In the genomic region with DNA sequence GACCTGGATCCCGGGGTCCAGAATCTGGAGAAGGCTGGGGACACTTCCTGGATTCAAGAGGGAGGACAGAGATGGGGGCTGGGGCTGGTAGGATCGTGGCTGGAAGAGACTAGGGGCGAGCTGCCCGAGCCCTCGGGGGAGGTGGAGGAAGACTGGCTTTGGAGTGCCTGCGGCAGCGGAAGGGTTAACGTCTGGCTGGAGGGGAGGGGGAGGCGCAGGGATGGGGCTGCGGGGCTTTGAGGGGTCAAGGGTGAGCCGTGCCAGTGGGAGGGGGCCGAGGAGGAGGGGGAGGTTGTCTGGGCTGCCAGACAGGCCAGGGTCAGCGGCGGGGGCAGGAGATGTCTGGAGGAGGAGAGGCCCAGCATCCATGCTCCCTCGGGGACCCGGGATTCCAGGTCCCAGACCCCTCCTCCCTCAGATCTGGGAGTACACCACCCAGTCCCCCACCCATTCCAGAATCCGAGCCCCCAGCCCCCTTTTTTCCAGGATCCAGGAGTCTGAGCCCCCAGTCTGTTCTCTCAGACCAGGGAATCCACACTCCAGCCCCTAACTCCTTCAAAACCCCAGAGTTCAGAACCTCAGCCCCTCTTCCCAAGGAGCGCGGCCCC, we compare ENCODE assay signal across 8 cellular contexts. TPM values are rescaled to one million over a fixed set of nuclear protein-coding genes. Genes with fewer than 3 reads are reported as not detected.
DNase-seq lines count a peak whose midpoint lies in the region; ATAC-seq, FAIRE-seq and TF ChIP-seq lines count a peak whose summit lies in the region.

No MANE protein-coding gene starts in this region.

- no peak overlapping the region for H4K91ac ChIP-seq in H1 (replicated peaks; ENCODE audit: insufficient read length, low read length)

- DNase-seq in NCI-H1092 treated with DMSO at 0.1 percent for 48 hours (lab: John Stamatoyannopoulos, UW) (peak; percentile 28), NCI-H1092 (lab: John Stamatoyannopoulos, UW) (no peak), SHP77 treated with DMSO at 0.1 percent for 48 hours (lab: John Stamatoyannopoulos, UW) (peak; percentile 15), H1 (ENCODE audit: low read depth in 1 of 2, low spot score in 2 of 2) (peak in 1 of 2 experiments; percentile 83), vagina (ENCODE audit: extremely low spot score in 2 of 2) (no peak)

- H2BK15ac ChIP-seq in H1 (ENCODE audit: low read length) = no peak overlapping the region

- 2% methylated on average over 6 of the region's 19 CpGs; no CpG with 5 or more reads in 1 of the 2 experiments for WGBS in H1 (ENCODE audit: extremely low coverage in 1 of 2, insufficient coverage in 1 of 2, insufficient read length in 1 of 2, insufficient replicate concordance in 2 of 2, low coverage in 1 of 2, low lambda C conversion rate in 2 of 2, missing lambda C conversion rate in 1 of 2), 2 experiments

- H3K27me3 ChIP-seq in H1 (replicated peaks in 1 of 4; ENCODE audit: control insufficient read depth in 3 of 4, extremely low read depth in 1 of 4, insufficient read depth in 3 of 4, low read length in 3 of 4) (no peaks in the 10 kb centered on the region), mucosa of rectum (ENCODE audit: control insufficient read depth in 2 of 2, insufficient read depth in 2 of 2, low read length in 2 of 2) (peaks cover 7 to 10% of the 10 kb centered on the region in 2 donors), vagina (no peaks in the 10 kb centered on the region)

- TF ChIP-seq EP300 in H1 (IDR thresholded peaks at IDR 0.05; ENCODE audit: borderline replicate concordance in 1 of 2, low read depth in 2 of 2, low read length in 2 of 2) = no peak

- no peak overlapping the region for H2AK5ac ChIP-seq in H1 (ENCODE audit: low read depth, low read length)

- H3K56ac ChIP-seq in H1 (replicated peaks; ENCODE audit: insufficient read length, low read depth, low read length) = no peak overlapping the region

- peak overlapping the region; percentile 73 to 97 for H3K4me2 ChIP-seq in H1 (ENCODE audit: insufficient read depth in 1 of 2, low read depth in 2 of 2, low read length in 2 of 2)

- H3K4me1 ChIP-seq in H1 (replicated peaks in 1 of 4; ENCODE audit: control insufficient read depth in 3 of 4, insufficient read depth in 4 of 4, low read length in 3 of 4) (peaks cover 0 to 18% (median 11%) of the 10 kb centered on the region in 4 experiments; a peak in 5 of 7 replicates), mucosa of rectum (ENCODE audit: control insufficient read depth in 2 of 2, insufficient read depth in 2 of 2, low read length in 2 of 2) (peaks cover 6 to 11% of the 10 kb centered on the region in 2 donors), vagina (peaks cover 48% of the 10 kb centered on the region)

- CTCF ChIA-PET in H1 (lab: Charles Lee; ENCODE audit: partially characterized antibody) = no interaction called here

- TF ChIP-seq RAD21 in H1 (IDR thresholded peaks at IDR 0.05 in 1 of 2, conservative IDR thresholded peaks at IDR 0.05 in 1 of 2; ENCODE audit: low read depth in 2 of 2, low read length in 2 of 2) = no peak

- H3K14ac ChIP-seq in H1 (ENCODE audit: insufficient read length) = no peak overlapping the region

- no peaks in the 10 kb centered on the region for H3K36me3 ChIP-seq in H1 (ENCODE audit: control insufficient read depth in 2 of 4, insufficient read depth in 4 of 4, low read length in 3 of 4)
- peaks cover 2% of the 10 kb centered on the region in 2 donors for H3K36me3 ChIP-seq in mucosa of rectum (ENCODE audit: control insufficient read depth in 2 of 2, insufficient read depth in 2 of 2, low read length in 2 of 2)
- H3K36me3 ChIP-seq in vagina = peaks cover 0 to 8% of the 10 kb centered on the region in 2 donors

- H2BK120ac ChIP-seq in H1 (replicated peaks; ENCODE audit: low read depth, low read length) = no peak overlapping the region

- no peak overlapping the region for H2AFZ ChIP-seq in H1 (ENCODE audit: low read length)

- H3K79me2 ChIP-seq in H1 (ENCODE audit: control insufficient read depth in 1 of 2, insufficient read depth in 2 of 2, low read length in 2 of 2) = peaks cover 0 to 12% of the 10 kb centered on the region in 2 experiments; a peak in 2 of 4 replicates

- no peak overlapping the region for H4K5ac ChIP-seq in H1 (ENCODE audit: insufficient read length, low read depth, low read length)

- no peak overlapping the region for H3K27ac ChIP-seq in H1 (ENCODE audit: low read depth, low read length)
- H3K27ac ChIP-seq in mucosa of rectum (ENCODE audit: low read depth in 2 of 2, low read length in 2 of 2) = peak overlapping the region; percentile 72 to 80
- peak overlapping the region; percentile 97 for H3K27ac ChIP-seq in vagina

- H2BK12ac ChIP-seq in H1 (ENCODE audit: low read depth, low read length) = no peak overlapping the region

- no peak overlapping the region for H2BK20ac ChIP-seq in H1 (ENCODE audit: low read length)

- intact Hi-C loops in vagina (cut with DNase I) = loop anchor here (2.0 to 10.0 kb wide), 3 partner anchors 13 to 325 kb away; partner anchors contain the start of genes CLDND2 and ETFB

- no peak overlapping the region for H3K4ac ChIP-seq in H1 (replicated peaks; ENCODE audit: insufficient read length, low read depth, low read length)

- H3K9me3 ChIP-seq in H1 (ENCODE audit: insufficient read depth in 2 of 2, low read depth in 1 of 2, low read length in 1 of 2) (peaks cover under 1 to 5% of the 10 kb centered on the region in 2 experiments; a peak in 3 of 4 replicates), mucosa of rectum (ENCODE audit: control insufficient read depth in 2 of 2, low read length in 2 of 2) (no peaks in the 10 kb centered on the region), vagina (no peaks in the 10 kb centered on the region)

- peak overlapping the region; percentile 91; the same call in 1 of the 2 replicates for H2BK5ac ChIP-seq in H1 (ENCODE audit: low read depth, low read length)

- TF ChIP-seq CTCF in H1 (IDR thresholded peaks at IDR 0.05; ENCODE audit: control extremely low read depth in 1 of 3, insufficient read depth in 1 of 3, low read depth in 1 of 3, low read length in 3 of 3) (no peak), vagina (IDR thresholded peaks at IDR 0.05) (no peak)

- POLR2A ChIA-PET in H1 (lab: Charles Lee; ENCODE audit: partially characterized antibody) = interaction anchor here (1.6 to 4.2 kb wide), 3 partner anchors 8 to 18 kb away, joined by 3 to 28 read pairs (median 8); no protein-coding TSS in a partner anchor

- no peak overlapping the region for H4K8ac ChIP-seq in H1 (ENCODE audit: extremely low read depth, insufficient read depth, low read length)

- H3K4me3 ChIP-seq in H1 (ENCODE audit: extremely low read depth in 1 of 4, insufficient read depth in 2 of 4, low read depth in 3 of 4, low read length in 4 of 4) (peak overlapping the region; percentile 64 to 75 (median 66)), mucosa of rectum (ENCODE audit: low read length in 2 of 2) (peak overlapping the region; percentile 50 to 80), vagina (peak overlapping the region; percentile 64 to 96)

- no peak for ATAC-seq in GM19397 (IDR thresholded peaks at IDR 0.05; ENCODE audit: unreplicated experiment)
- ATAC-seq in GM21737 (IDR thresholded peaks at IDR 0.05; ENCODE audit: unreplicated experiment) = no peak

- H3K18ac ChIP-seq in H1 (ENCODE audit: extremely low read depth, low read length) = peak overlapping the region; percentile 87

- H3K79me1 ChIP-seq in H1 (ENCODE audit: low read depth, low read length) = peaks cover 11% of the 10 kb centered on the region

- FAIRE-seq in H1 (lab: Jason Lieb, UNC) = no peak

- TF ChIP-seq POLR2A in H1 (IDR thresholded peaks at IDR 0.05; ENCODE audit: control extremely low read depth in 1 of 2, low read depth in 2 of 2, low read length in 2 of 2) (no peak), vagina (IDR thresholded peaks at IDR 0.05) (no peak)

- H3K9ac ChIP-seq in H1 (replicated peaks in 1 of 4; ENCODE audit: extremely low read depth in 1 of 4, low read depth in 3 of 4, low read length in 3 of 4) = peak overlapping the region in 2 of 4 experiments; percentile 13 to 42; a peak in 1 of 7 replicates
- H3K9ac ChIP-seq in mucosa of rectum (ENCODE audit: low read depth in 1 of 2, low read length in 2 of 2) = peak overlapping the region; percentile 27 to 32

- peaks cover 0 to 1% of the 10 kb centered on the region in 2 experiments for H4K20me1 ChIP-seq in H1 (replicated peaks in 1 of 2; ENCODE audit: control insufficient read depth in 1 of 2, insufficient read depth in 2 of 2, low read length in 2 of 2)

- H3K23me2 ChIP-seq in H1 (ENCODE audit: low read depth, low read length) = peaks cover 23% of the 10 kb centered on the region

- H3K23ac ChIP-seq in H1 (ENCODE audit: insufficient read length) = no peak overlapping the region

RNA-seq across cellular contexts. Expression of gene SPACA6, which starts 3.3 kb away (rescaled TPM):
- 4.1 and 7.5 TPM in 2 replicates for total RNA-seq in H1 (2021; fragmentation: NEBNext Ultra II Directional; extraction: Animal tissue kit (Norgen Biotek cat#: 25700))
- polyA plus RNA-seq in H1 (2011; rRNA removed) = 7.1 and 9.7 TPM in 2 replicates
- polyA plus RNA-seq in H1 (2011; cell fraction: cytosol; rRNA removed) = 8.5 TPM
- polyA plus RNA-seq in H1 (2011; cell fraction: nucleus; rRNA removed) = 23.1 TPM
- 6.3 to 8.0 TPM (median 7.3 TPM) in 4 replicates for polyA plus RNA-seq in H1 (2012, experiment 1 of 2)
- polyA plus RNA-seq in H1 (2012, experiment 2 of 2) = 6.1 TPM
- 4.7 TPM for polyA plus RNA-seq in H1 (2013, experiment 1 of 2)
- polyA plus RNA-seq in H1 (2013, experiment 2 of 2) = 4.4 TPM
- polyA minus RNA-seq in H1 (2011; rRNA and poly(A)+ RNA removed) = 1.3 and 2.3 TPM in 2 replicates
- polyA minus RNA-seq in H1 (2011; cell fraction: cytosol; rRNA and poly(A)+ RNA removed) = 1.4 TPM
- 7.4 TPM for polyA minus RNA-seq in H1 (2011; cell fraction: nucleus; rRNA and poly(A)+ RNA removed)
- 53.0 TPM for total RNA-seq in vagina

RNA-seq across cellular contexts. Expression of gene HAS1, which starts 33.9 kb away (rescaled TPM):
- 0.19 TPM in 1 of 2 replicates, not detected in the other for total RNA-seq in H1 (2021; fragmentation: NEBNext Ultra II Directional; extraction: Animal tissue kit (Norgen Biotek cat#: 25700))
- polyA plus RNA-seq in H1 (2011; rRNA removed) = 1.5 and 1.9 TPM in 2 replicates
- polyA plus RNA-seq in H1 (2011; cell fraction: cytosol; rRNA removed) = 1.2 TPM
- polyA plus RNA-seq in H1 (2011; cell fraction: nucleus; rRNA removed) = 1.6 TPM
- polyA plus RNA-seq in H1 (2012, experiment 1 of 2) = 0.76 to 1.2 TPM (median 1.00 TPM) in 4 replicates
- 1.2 TPM for polyA plus RNA-seq in H1 (2012, experiment 2 of 2)
- 0.51 TPM for polyA plus RNA-seq in H1 (2013, experiment 1 of 2)
- polyA plus RNA-seq in H1 (2013, experiment 2 of 2) = 0.28 TPM
- 0.19 and 0.32 TPM in 2 replicates for polyA minus RNA-seq in H1 (2011; rRNA and poly(A)+ RNA removed)
- not detected for polyA minus RNA-seq in H1 (2011; cell fraction: cytosol; rRNA and poly(A)+ RNA removed)
- polyA minus RNA-seq in H1 (2011; cell fraction: nucleus; rRNA and poly(A)+ RNA removed) = 1.5 TPM
- 2.9 TPM for total RNA-seq in vagina

RNA-seq across cellular contexts. Expression of gene SIGLEC14, which starts 43.2 kb away (rescaled TPM):
- not detected in 2 replicates for total RNA-seq in H1 (2021; fragmentation: NEBNext Ultra II Directional; extraction: Animal tissue kit (Norgen Biotek cat#: 25700))
- not detected in 2 replicates for polyA plus RNA-seq in H1 (2011; rRNA removed)
- polyA plus RNA-seq in H1 (2011; cell fraction: cytosol; rRNA removed) = not detected
- polyA plus RNA-seq in H1 (2011; cell fraction: nucleus; rRNA removed) = not detected
- polyA plus RNA-seq in H1 (2012, experiment 1 of 2) = 0.08 TPM in 1 of 4 replicates, not detected in the others
- polyA plus RNA-seq in H1 (2012, experiment 2 of 2) = not detected
- not detected for polyA plus RNA-seq in H1 (2013, experiment 1 of 2)
- polyA plus RNA-seq in H1 (2013, experiment 2 of 2) = 0.04 TPM
- polyA minus RNA-seq in H1 (2011; rRNA and poly(A)+ RNA removed) = not detected in 2 replicates
- polyA minus RNA-seq in H1 (2011; cell fraction: cytosol; rRNA and poly(A)+ RNA removed) = not detected
- polyA minus RNA-seq in H1 (2011; cell fraction: nucleus; rRNA and poly(A)+ RNA removed) = not detected
- not detected for total RNA-seq in vagina

RNA-seq across cellular contexts. Expression of gene SIGLEC5, which starts 59.7 kb away (rescaled TPM):
- total RNA-seq in H1 (2021; fragmentation: NEBNext Ultra II Directional; extraction: Animal tissue kit (Norgen Biotek cat#: 25700)) = not detected in 2 replicates
- polyA plus RNA-seq in H1 (2011; rRNA removed) = not detected in 2 replicates
- polyA plus RNA-seq in H1 (2011; cell fraction: cytosol; rRNA removed) = not detected
- not detected for polyA plus RNA-seq in H1 (2011; cell fraction: nucleus; rRNA removed)
- polyA plus RNA-seq in H1 (2012, experiment 1 of 2) = not detected in 4 replicates
- polyA plus RNA-seq in H1 (2012, experiment 2 of 2) = not detected
- polyA plus RNA-seq in H1 (2013, experiment 1 of 2) = not detected
- not detected for polyA plus RNA-seq in H1 (2013, experiment 2 of 2)
- not detected in 2 replicates for polyA minus RNA-seq in H1 (2011; rRNA and poly(A)+ RNA removed)
- polyA minus RNA-seq in H1 (2011; cell fraction: cytosol; rRNA and poly(A)+ RNA removed) = not detected
- not detected for polyA minus RNA-seq in H1 (2011; cell fraction: nucleus; rRNA and poly(A)+ RNA removed)
- total RNA-seq in vagina = 0.49 TPM

Comparison
In these comparisons a context has a peak if more than half of its experiments do, and no peak if none do; other contexts are left out.
1. DNase-seq: peak in NCI-H1092 treated with DMSO at 0.1 percent for 48 hours (single experiment) and SHP77 treated with DMSO at 0.1 percent for 48 hours (single experiment); none in NCI-H1092 (single experiment) and vagina (0 of 2).
2. Peak in every context shown above with its lines, with median percentiles within 50 percentile points of each other: H3K4me3 ChIP-seq.